1 cellular context compared by ENCODE assay signal in genomic region chr12:102920271-102920670, GRCh38.
TF ChIP-seq lines count a peak whose summit lies in the region.

No MANE protein-coding gene starts in this region.

TF ChIP-seq in HepG2, 621 proteins besides CTCF, POLR2A, EP300 and RAD21 (continued from another document and continues in another):
- TF ChIP-seq CEBPZ (IDR thresholded peaks at IDR 0.05; ENCODE audit: low read length) (no peak), ZNF572 (CRISPR knock-in tag; IDR thresholded peaks at IDR 0.05) (no peak), NR2F6 (IDR thresholded peaks at IDR 0.05) (peak; percentile 100), NR2F6 (CRISPR knock-in tag; IDR thresholded peaks at IDR 0.05) (peak; percentile 99), YEATS4 (CRISPR knock-in tag; IDR thresholded peaks at IDR 0.05; ENCODE audit: borderline replicate concordance) (0 out of 2 replicates have a peak, but pooled peaks have one; percentile 32), MTA3 (CRISPR knock-in tag; IDR thresholded peaks at IDR 0.05) (no peak), GFI1 (CRISPR knock-in tag; IDR thresholded peaks at IDR 0.05; ENCODE audit: borderline replicate concordance) (peak; percentile 89), MEIS1 (CRISPR knock-in tag; IDR thresholded peaks at IDR 0.05; ENCODE audit: borderline replicate concordance) (peak; percentile 87; the same call in 1 of the 2 replicates), HMG20A (CRISPR knock-in tag; IDR thresholded peaks at IDR 0.05; ENCODE audit: borderline replicate concordance) (peak; percentile 98), HNF4A (CRISPR knock-in tag; IDR thresholded peaks at IDR 0.05) (peak; percentile 87), ZNF292 (CRISPR knock-in tag; IDR thresholded peaks at IDR 0.05; ENCODE audit: borderline replicate concordance, low read depth) (peak; percentile 51; the same call in 1 of the 2 replicates), THYN1 (CRISPR knock-in tag; IDR thresholded peaks at IDR 0.05; ENCODE audit: borderline replicate concordance, low read depth) (no peak), RERE (CRISPR knock-in tag; IDR thresholded peaks at IDR 0.05; ENCODE audit: low read depth) (peak; percentile 97), MED13 (CRISPR knock-in tag; IDR thresholded peaks at IDR 0.05) (peak; percentile 99), CEBPB (IDR thresholded peaks at IDR 0.05; ENCODE audit: borderline replicate concordance, low read depth, low read length) (peak; percentile 91), MXI1 (IDR thresholded peaks at IDR 0.05; ENCODE audit: borderline replicate concordance, low read depth, low read length) (peak; percentile 43; the same call in 1 of the 3 replicates), ISX (CRISPR knock-in tag; conservative IDR thresholded peaks at IDR 0.05) (no peak), ESRRA (CRISPR knock-in tag; IDR thresholded peaks at IDR 0.05; ENCODE audit: low read depth) (0 out of 2 replicates have a peak, but pooled peaks have one; percentile 30), SOX5 (CRISPR knock-in tag; IDR thresholded peaks at IDR 0.05; ENCODE audit: borderline replicate concordance) (peak; percentile 94), KLF11 (CRISPR knock-in tag; IDR thresholded peaks at IDR 0.05) (peak; percentile 73; the same call in 1 of the 2 replicates), PRDM15 (CRISPR knock-in tag; IDR thresholded peaks at IDR 0.05) (no peak), ZNF335 (CRISPR knock-in tag; IDR thresholded peaks at IDR 0.05) (0 out of 2 replicates have a peak, but pooled peaks have one; percentile 61), BCL6 (CRISPR knock-in tag; IDR thresholded peaks at IDR 0.05) (peak; percentile 93), KDM1A (CRISPR knock-in tag; IDR thresholded peaks at IDR 0.05) (peak; percentile 69; the same call in 1 of the 2 replicates), MATR3 (CRISPR knock-in tag; IDR thresholded peaks at IDR 0.05) (no peak), IKZF1 (IDR thresholded peaks at IDR 0.05) (no peak), ZFP37 (CRISPR knock-in tag; IDR thresholded peaks at IDR 0.05; ENCODE audit: borderline replicate concordance) (no peak), FUBP1 (CRISPR knock-in tag; IDR thresholded peaks at IDR 0.05; ENCODE audit: borderline replicate concordance) (no peak), ZNF512 (CRISPR knock-in tag; IDR thresholded peaks at IDR 0.05) (0 out of 2 replicates have a peak, but pooled peaks have one; percentile 51), SNAPC2 (CRISPR knock-in tag; IDR thresholded peaks at IDR 0.05) (peak; percentile 75), POLR2AphosphoS5 (IDR thresholded peaks at IDR 0.05; ENCODE audit: low read depth, low read length) (no peak), YEATS2 (CRISPR knock-in tag; IDR thresholded peaks at IDR 0.05; ENCODE audit: borderline replicate concordance) (no peak), MED1 (CRISPR knock-in tag; IDR thresholded peaks at IDR 0.05) (peak; percentile 97), MAFK (conservative IDR thresholded peaks at IDR 0.05 in 1 of 2, IDR thresholded peaks at IDR 0.05 in 1 of 2; ENCODE audit: low read length in 2 of 2) (peak; percentile 67 to 68; a peak in 3 of 4 replicates), AFF4 (CRISPR knock-in tag; IDR thresholded peaks at IDR 0.05) (no peak), NFRKB (IDR thresholded peaks at IDR 0.05) (no peak), ZNF264 (CRISPR knock-in tag; IDR thresholded peaks at IDR 0.05) (peak; percentile 87), MXD1 (CRISPR knock-in tag; IDR thresholded peaks at IDR 0.05) (no peak), ZSCAN31 (CRISPR knock-in tag; IDR thresholded peaks at IDR 0.05; ENCODE audit: low read depth) (no peak), ZNF138 (CRISPR knock-in tag; IDR thresholded peaks at IDR 0.05; ENCODE audit: low read depth) (no peak), CENPT (CRISPR knock-in tag; IDR thresholded peaks at IDR 0.05; ENCODE audit: low read depth) (no peak), ATAD3A (CRISPR knock-in tag; IDR thresholded peaks at IDR 0.05) (no peak), GATA4 (IDR thresholded peaks at IDR 0.05; ENCODE audit: borderline replicate concordance, low read depth) (peak; percentile 97)
